Comparison of ENCODE assay signal across 12 cellular contexts in the genomic region with DNA sequence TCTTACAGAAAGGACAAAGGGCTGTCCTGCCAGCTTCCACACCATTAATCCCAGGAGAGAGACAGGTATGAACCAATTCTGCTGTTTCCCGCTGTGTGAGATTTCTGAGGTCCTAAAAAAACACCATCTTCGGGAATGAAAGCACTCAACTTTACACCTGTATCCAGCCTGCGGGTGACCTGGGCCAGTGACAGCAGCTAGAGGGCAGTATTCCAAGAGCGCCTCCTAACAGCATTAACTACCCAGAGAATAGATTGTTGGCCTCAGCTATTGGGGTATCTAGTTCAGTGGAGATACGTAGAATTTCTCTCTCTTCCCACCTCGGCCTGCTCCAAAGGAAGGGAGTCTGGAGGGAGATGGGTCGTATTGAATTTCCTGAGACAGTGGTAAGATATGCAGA. TPM values are rescaled to one million over a fixed set of nuclear protein-coding genes. Genes with fewer than 3 reads are reported as not detected.
DNase-seq lines count a peak whose midpoint lies in the region; ATAC-seq and TF ChIP-seq lines count a peak whose summit lies in the region.
"Had no signal": no experiment of that assay in that cellular context is flagged by ENCODE, and none has a peak within 500 bp of the region (broad histone marks: within the 10 kb centered on the region; RNA-seq: fewer than 3 reads in every experiment).

No MANE protein-coding gene starts in this region.

- no peak overlapping the region for H3K27ac ChIP-seq in Panc1 (ENCODE audit: low read length)
- H3K27ac ChIP-seq in stomach = no peak overlapping the region
- H3K27ac ChIP-seq: SK-N-MC, spleen had no signal

- intact Hi-C loops in cardiac septum (cut with DNase I) = no loop called here
- intact Hi-C loops in Right ventricle myocardium inferior (cut with DNase I) = no loop called here
- intact Hi-C loops in Panc1 (cut with micrococcal nuclease; ENCODE audit: unreplicated experiment) = no loop called here
- intact Hi-C loops in stomach (cut with DNase I; ENCODE audit: low total_unique reads) = no loop called here

- CTCF ChIA-PET in Panc1 (lab: Charles Lee) = interaction anchor here (0.5 kb wide), 1 partner anchor 19 kb away, joined by 3 read pairs; no protein-coding TSS in a partner anchor

- H3K4me3 ChIP-seq in Panc1 (ENCODE audit: low read depth in 2 of 2, low read length in 2 of 2) = no peak overlapping the region
- no peak overlapping the region for H3K4me3 ChIP-seq in fibroblast of villous mesenchyme (ENCODE audit: low read depth, low read length)
- H3K4me3 ChIP-seq in stomach = no peak overlapping the region
- H3K4me3 ChIP-seq: SK-N-MC, spleen had no signal

- H3K4me1 ChIP-seq in Panc1 (ENCODE audit: control insufficient read depth, insufficient read depth, low read length) (no peaks in the 10 kb centered on the region), stomach (peaks cover 0 to 5% (median 0%) of the 10 kb centered on the region in 4 donors)
- H3K4me1 ChIP-seq: spleen had no signal

- H3K27me3 ChIP-seq in Panc1 (ENCODE audit: control insufficient read depth, insufficient read depth, low read length) (no peaks in the 10 kb centered on the region), stomach (no peaks in the 10 kb centered on the region)
- H3K27me3 ChIP-seq: spleen had no signal

- no peak overlapping the region for H3K4me3 Mint-ChIP-seq in type B pancreatic cell
- H3K4me3 Mint-ChIP-seq: memory B cell had no signal

- no peaks in the 10 kb centered on the region for H3K36me3 Mint-ChIP-seq in type B pancreatic cell

- no peaks in the 10 kb centered on the region for H3K27me3 Mint-ChIP-seq in type B pancreatic cell
- H3K27me3 Mint-ChIP-seq: memory B cell had no signal

- ATAC-seq in Right ventricle myocardium inferior (no peak), Panc1 (no peak), GM21529 (IDR thresholded peaks at IDR 0.05; ENCODE audit: unreplicated experiment) (no peak), HG02678 (IDR thresholded peaks at IDR 0.05; ENCODE audit: unreplicated experiment) (no peak)

- TF ChIP-seq CTCF in Panc1 (IDR thresholded peaks at IDR 0.05) (peak; percentile 83), fibroblast of villous mesenchyme (IDR thresholded peaks at IDR 0.05; ENCODE audit: insufficient read depth, low read depth, low read length) (peak; percentile 48), type B pancreatic cell (conservative IDR thresholded peaks at IDR 0.05) (peak; percentile 59), stomach (IDR thresholded peaks at IDR 0.05) (no peak)

- POLR2A ChIA-PET in Panc1 (lab: Charles Lee) = no interaction called here

- H3K9me3 Mint-ChIP-seq in type B pancreatic cell = no peaks in the 10 kb centered on the region
- H3K9me3 Mint-ChIP-seq: memory B cell had no signal

- H3K9me3 ChIP-seq in Panc1 (ENCODE audit: control insufficient read depth, insufficient read depth, low read depth, low read length) = no peaks in the 10 kb centered on the region
- H3K9me3 ChIP-seq in stomach = no peaks in the 10 kb centered on the region
- H3K9me3 ChIP-seq: spleen had no signal

- 85 to 91% (median 89%) methylated on average over 7 of the region's 7 CpGs for WGBS in stomach, 5 donors

- DNase-seq in cardiac septum (ENCODE audit: low spot score) (peak; percentile 35), Right ventricle myocardium inferior (ENCODE audit: missing footprints) (no peak), Panc1 (ENCODE audit: low read depth, low spot score) (no peak), fibroblast of villous mesenchyme (ENCODE audit: low read depth) (no peak), type B pancreatic cell (ENCODE audit: extremely low spot score, unreplicated experiment) (no peak), stomach (no peak)
- DNase-seq: effector CD8-positive, alpha-beta T cell; spleen had no signal

- TF ChIP-seq POLR2A in stomach (IDR thresholded peaks at IDR 0.05) = no peak

- H3K27ac Mint-ChIP-seq in type B pancreatic cell = no peak overlapping the region
- H3K27ac Mint-ChIP-seq: memory B cell had no signal

- BruUV-seq in Panc1 (replicated peaks; lab: Mats Ljungman, UMichigan) = no TSS peak

- TF ChIP-seq EP300 in stomach (IDR thresholded peaks at IDR 0.05) = no peak

- in situ Hi-C loops in Panc1 (cut with HindIII; ENCODE audit: low pct_unique_long_range_greater_than_20kb, low sequenced_read_pairs) = no loop called here

- no peaks in the 10 kb centered on the region for H3K36me3 ChIP-seq in Panc1 (ENCODE audit: control insufficient read depth, insufficient read depth, low read length)
- peaks cover 0 to 12% (median 0%) of the 10 kb centered on the region in 4 donors for H3K36me3 ChIP-seq in stomach

- no peaks in the 10 kb centered on the region for H3K4me1 Mint-ChIP-seq in type B pancreatic cell (ENCODE audit: unreplicated experiment)
- H3K4me1 Mint-ChIP-seq: memory B cell had no signal

RNA-seq across cellular contexts. Expression of a gene that starts 55.1 kb away (rescaled TPM):
- total RNA-seq in cardiac septum (0.97 TPM), Right ventricle myocardium inferior (2.1 TPM), Panc1 (2021; ENCODE audit: unreplicated experiment) (40.0 TPM), fibroblast of villous mesenchyme (15.1 and 17.7 TPM in 2 replicates), type B pancreatic cell (ENCODE audit: low replicate concordance) (5.7 and 16.9 TPM in 2 replicates), stomach (10 to 100 TPM in 1 of 5 donors, 1 to 10 TPM in 4; 1.2 to 14.5 (median 4.0) TPM)
- 11.6 TPM for polyA plus RNA-seq in Panc1 (2012; ENCODE audit: insufficient read length)
- polyA plus RNA-seq in stomach = 1 to 10 TPM; 3.2 to 4.0 (median 3.6) TPM

RNA-seq across cellular contexts. Expression of a gene that starts 57.5 kb away (rescaled TPM):
- total RNA-seq in cardiac septum (19.8 TPM), Right ventricle myocardium inferior (18.9 TPM), Panc1 (2021; ENCODE audit: unreplicated experiment) (29.7 TPM), fibroblast of villous mesenchyme (15.8 and 23.7 TPM in 2 replicates), type B pancreatic cell (ENCODE audit: low replicate concordance) (36.6 and 37.4 TPM in 2 replicates), stomach (10 to 100 TPM in 2 of 5 donors, 1 to 10 TPM in 3; 1.2 to 20.3 (median 4.6) TPM)
- 29.2 TPM for polyA plus RNA-seq in Panc1 (2012; ENCODE audit: insufficient read length)
- 10 to 100 TPM in 2 of 3 donors, 1 to 10 TPM in 1; 9.7 to 17.7 (median 16.6) TPM for polyA plus RNA-seq in stomach

Comparison
In these comparisons a context has a peak if more than half of its experiments do, and no peak if none do; other contexts are left out.
1. CTCF ChIP-seq: peak in Panc1 (single experiment), fibroblast of villous mesenchyme (single experiment) and type B pancreatic cell (single experiment); none in stomach (0 of 7).